In genomic region chr13:22926176-22927007, GRCh38 we compare ENCODE assay signal across 8 cellular contexts.
A peak's percentile ranks its signal among the peaks of the same experiment; 100 is the strongest.
DNase-seq lines count a peak whose midpoint lies in the region; ATAC-seq, FAIRE-seq and TF ChIP-seq lines count a peak whose summit lies in the region.

No MANE protein-coding gene starts in this region.

- no peaks in the 10 kb centered on the region for H3K4me1 ChIP-seq in hepatocyte (ENCODE audit: insufficient read depth)

- no peaks in the 10 kb centered on the region for H3K9me2 ChIP-seq in hepatocyte (replicated peaks; ENCODE audit: insufficient read depth)

- peak overlapping the region; percentile 73 for H3K4me2 ChIP-seq in hepatocyte

- no peak overlapping the region for H3K4me3 ChIP-seq in hepatocyte
- H3K4me3 ChIP-seq in retinal pigment epithelial cell (ENCODE audit: low read length) = peak overlapping the region; percentile 47

- 47% methylated on average over 41 of the region's 70 CpGs for WGBS in hepatocyte (ENCODE audit: low lambda C conversion rate, missing lambda C conversion rate)

- peak overlapping the region; percentile 38 for H2AFZ ChIP-seq in hepatocyte

- no peaks in the 10 kb centered on the region for H3K27me3 ChIP-seq in hepatocyte

- FAIRE-seq in GM12891 (lab: Jason Lieb, UNC) = peak; percentile 62

- no peaks in the 10 kb centered on the region for H3K36me3 ChIP-seq in hepatocyte (replicated peaks; ENCODE audit: insufficient read depth, low read depth)

- H3K9me3 ChIP-seq in hepatocyte (ENCODE audit: low read depth) = no peaks in the 10 kb centered on the region

- TF ChIP-seq CTCF in hepatocyte (IDR thresholded peaks at IDR 0.05; ENCODE audit: poor library complexity) = no peak
- TF ChIP-seq CTCF in retinal pigment epithelial cell (conservative IDR thresholded peaks at IDR 0.05; ENCODE audit: low read depth, low read length) = no peak

- DNase-seq in GM12891 (ENCODE audit: insufficient read length, low spot score) (peak; percentile 51), OCI-M1 (lab: John Stamatoyannopoulos, UW) (peak; percentile 80), hepatocyte (ENCODE audit: low spot score) (peak; percentile 70), retinal pigment epithelial cell (ENCODE audit: low read depth) (no peak), NCI-H2029 treated with DMSO at 0.1 percent for 48 hours (lab: John Stamatoyannopoulos, UW) (no peak), NCI-H2107 (lab: John Stamatoyannopoulos, UW) (no peak)

- peak overlapping the region; percentile 53 for H3K27ac ChIP-seq in hepatocyte

- no peaks in the 10 kb centered on the region for H4K20me1 ChIP-seq in hepatocyte (ENCODE audit: insufficient read depth, poor library complexity, severe bottlenecking)

- TF ChIP-seq POLR2A in GM12891 (IDR thresholded peaks at IDR 0.05; ENCODE audit: low read depth, low read length) = no peak

- no peaks in the 10 kb centered on the region for H3K79me2 ChIP-seq in hepatocyte

- ATAC-seq in GM21360 (IDR thresholded peaks at IDR 0.05; ENCODE audit: unreplicated experiment) (no peak), GM19351 (IDR thresholded peaks at IDR 0.05; ENCODE audit: unreplicated experiment) (no peak)

TF ChIP-seq in GM12891, 5 proteins besides CTCF, POLR2A, EP300 and RAD21:
- no peak for TF ChIP-seq PAX5 (IDR thresholded peaks at IDR 0.05; ENCODE audit: insufficient read depth, low read length, severe bottlenecking)
- no peak for TF ChIP-seq POU2F2 (IDR thresholded peaks at IDR 0.05; ENCODE audit: low read depth, low read length)
- no peak for TF ChIP-seq POLR2AphosphoS5 (IDR thresholded peaks at IDR 0.05; ENCODE audit: low read depth, low read length)
- no peak for TF ChIP-seq TAF1 (IDR thresholded peaks at IDR 0.05; ENCODE audit: low read depth, low read length)
- no peak for TF ChIP-seq SPI1 (IDR thresholded peaks at IDR 0.05; ENCODE audit: low read depth, low read length)
TF ChIP-seq in GM12891: peak in this region for 0.

Comparison
In these comparisons a context has a peak if more than half of its experiments do, and no peak if none do; other contexts are left out.
1. DNase-seq: peak in GM12891 (single experiment), OCI-M1 (single experiment) and hepatocyte (single experiment); none in retinal pigment epithelial cell (single experiment), NCI-H2029 treated with DMSO at 0.1 percent for 48 hours (single experiment) and NCI-H2107 (single experiment).